ENCODE assay signal across 8 cellular contexts in the genomic region with DNA sequence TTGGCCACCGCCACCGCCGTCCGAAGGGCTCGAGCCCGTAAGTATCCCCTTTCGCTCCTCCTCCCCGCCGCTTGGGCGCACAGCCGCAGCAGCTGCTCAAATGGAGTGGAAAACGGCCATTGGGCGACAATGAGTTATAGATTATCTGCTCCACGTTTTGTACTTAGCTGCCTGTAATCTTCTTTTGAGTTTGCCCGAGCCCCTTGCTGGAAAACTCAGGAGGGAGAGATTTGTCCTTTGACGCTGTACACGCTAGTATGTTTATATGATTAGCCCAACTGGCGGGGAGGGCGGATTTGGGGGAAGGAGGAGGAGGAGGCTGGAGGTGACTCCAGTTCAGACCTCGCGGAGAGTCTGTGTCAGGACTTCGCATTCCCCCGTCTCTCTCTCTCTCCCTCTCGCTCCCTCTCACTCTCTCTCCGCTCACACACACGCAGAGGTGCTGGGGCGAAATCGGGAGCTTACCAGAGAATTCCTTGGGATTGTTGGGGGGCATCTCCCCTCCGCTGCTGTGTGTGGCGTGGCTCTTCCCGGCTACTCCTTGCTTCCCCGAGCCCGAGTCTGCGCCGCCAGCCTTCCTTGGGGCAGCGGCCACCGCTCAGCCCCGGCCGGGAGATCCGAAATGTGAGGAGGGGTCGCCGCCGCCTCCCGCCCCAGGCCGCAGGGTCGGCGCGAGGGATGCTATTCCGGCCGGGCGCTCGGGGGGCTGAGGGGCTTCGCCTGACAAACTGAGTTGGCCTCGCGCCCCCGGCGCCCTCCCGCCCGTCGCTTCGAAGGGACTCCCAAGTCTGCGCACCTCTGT. TPM values are rescaled to one million over a fixed set of nuclear protein-coding genes. Genes with fewer than 3 reads are reported as not detected.
A peak's percentile ranks its signal among the peaks of the same experiment; 100 is the strongest.
DNase-seq lines count a peak whose midpoint lies in the region; ATAC-seq, FAIRE-seq and TF ChIP-seq lines count a peak whose summit lies in the region.

No MANE protein-coding gene starts in this region.

- no peak for TF ChIP-seq EP300 in sigmoid colon (IDR thresholded peaks at IDR 0.05)

- H3K9me3 ChIP-seq in iPS-18a (ENCODE audit: control insufficient read depth, low read depth, low read length), result no peaks in the 10 kb centered on the region
- no peaks in the 10 kb centered on the region for H3K9me3 ChIP-seq in sigmoid colon

- peak in 1 of 2 donors; percentile 32 for TF ChIP-seq POLR2A in sigmoid colon (IDR thresholded peaks at IDR 0.05)

- H3K27ac ChIP-seq in iPS-18a (ENCODE audit: low read length) (no peak overlapping the region), sigmoid colon (peak overlapping the region; percentile 92 to 96 (median 95))

- ATAC-seq in HG03342 (IDR thresholded peaks at IDR 0.05; ENCODE audit: unreplicated experiment), result peak; percentile 59

- H3K36me3 ChIP-seq in iPS-18a (ENCODE audit: control insufficient read depth, low read depth, low read length) (no peaks in the 10 kb centered on the region), sigmoid colon (no peaks in the 10 kb centered on the region)

- no peaks in the 10 kb centered on the region for H3K27me3 ChIP-seq in iPS-18a (ENCODE audit: control insufficient read depth, insufficient read depth, low read length)
- H3K27me3 ChIP-seq in sigmoid colon, result no peaks in the 10 kb centered on the region

- TF ChIP-seq CTCF in GM10248 (IDR thresholded peaks at IDR 0.05; ENCODE audit: control extremely low read depth, extremely low read depth, low read depth, missing control alignments), result no peak
- TF ChIP-seq CTCF in sigmoid colon (IDR thresholded peaks at IDR 0.05), result no peak
- TF ChIP-seq CTCF in D721Med (IDR thresholded peaks at IDR 0.05; ENCODE audit: insufficient read depth, missing control alignments), result no peak

- 1% methylated on average over 62 of the region's 62 CpGs for WGBS in sigmoid colon, 2 donors

- CTCF ChIA-PET in GM10248 (lab: Yijun Ruan, JAX), result no interaction called here

- POLR2A ChIA-PET in GM10248 (lab: Yijun Ruan, JAX), result no interaction called here

- H3K4me1 ChIP-seq in iPS-18a (ENCODE audit: control insufficient read depth, low read depth, low read length) (peaks cover 44% of the 10 kb centered on the region), sigmoid colon (peaks cover 0 to 33% (median 17%) of the 10 kb centered on the region in 4 donors)

- intact Hi-C loops in sigmoid colon (cut with DNase I), result no loop called here

- peak overlapping the region; percentile 70 for H3K9ac ChIP-seq in iPS-18a (ENCODE audit: low read length)

- no peak for FAIRE-seq in D721Med (lab: Jason Lieb, UNC)

- DNase-seq in GM10248 (ENCODE audit: extremely low spot score) (peak; percentile 24), NCI-H774 (lab: John Stamatoyannopoulos, UW) (peak; percentile 68), brain pericyte (ENCODE audit: low read depth, low spot score) (peak; percentile 79), sigmoid colon (peak; percentile 93), COLO829 (ENCODE audit: low spot score) (no peak), D721Med (ENCODE audit: insufficient read length, low spot score) (no peak)

- peak overlapping the region; percentile 81 for H3K4me3 ChIP-seq in iPS-18a (ENCODE audit: low read length)
- H3K4me3 ChIP-seq in sigmoid colon, result peak overlapping the region; percentile 80 to 89 (median 87)

RNA-seq across cellular contexts. Expression of a gene that starts 0.5 kb away (rescaled TPM):
- total RNA-seq in sigmoid colon, result 10 to 100 TPM; 49.4 to 73.4 (median 61.1) TPM
- 1 to 10 TPM; 2.3 to 9.6 (median 4.8) TPM for polyA plus RNA-seq in sigmoid colon

Comparison
In these comparisons a context has a peak if more than half of its experiments do, and no peak if none do; other contexts are left out.
1. DNase-seq: peak in GM10248 (single experiment), NCI-H774 (single experiment), brain pericyte (single experiment) and sigmoid colon (single experiment); none in COLO829 (single experiment) and D721Med (single experiment).